Comparison of ENCODE assay signal across 17 cellular contexts in the genomic region with DNA sequence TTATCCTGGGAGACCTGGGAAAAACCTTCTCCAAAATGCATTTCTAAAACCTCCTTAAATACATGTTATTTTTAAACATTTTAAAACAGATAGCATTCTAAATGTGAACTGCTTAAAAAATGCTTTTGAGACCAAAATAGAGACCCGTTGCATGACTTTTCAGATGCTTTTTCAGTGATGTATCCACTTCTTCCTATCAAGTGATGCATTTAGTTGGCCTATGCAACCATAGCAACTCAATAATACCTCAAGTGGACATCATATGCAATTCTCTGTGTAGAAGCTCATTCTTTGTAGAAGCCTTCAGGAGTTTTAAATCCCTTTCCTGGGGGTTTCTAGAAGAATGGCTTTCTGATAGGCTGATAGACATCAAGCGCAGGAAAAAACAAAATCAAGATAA.
DNase-seq lines count a peak whose midpoint lies in the region; TF ChIP-seq lines count a peak whose summit lies in the region.
"Had no signal": no experiment of that assay in that cellular context is flagged by ENCODE, and none has a peak within 500 bp of the region (broad histone marks: within the 10 kb centered on the region; RNA-seq: fewer than 3 reads in every experiment).

No MANE protein-coding gene starts in this region.

- H3K4me3 ChIP-seq in brain microvascular endothelial cell (ENCODE audit: low read depth, low read length) (no peak overlapping the region), adrenal gland (no peak overlapping the region), transverse colon (no peak overlapping the region)
- H3K4me3 ChIP-seq: K562 had no signal

- no peaks in the 10 kb centered on the region for H3K27me3 ChIP-seq in brain microvascular endothelial cell (replicated peaks)
- H3K27me3 ChIP-seq in adrenal gland = no peaks in the 10 kb centered on the region
- no peaks in the 10 kb centered on the region for H3K27me3 ChIP-seq in transverse colon

- TF ChIP-seq EP300 in transverse colon (IDR thresholded peaks at IDR 0.05; ENCODE audit: low read depth) = no peak

- H3K36me3 ChIP-seq in brain microvascular endothelial cell (replicated peaks) (no peaks in the 10 kb centered on the region), adrenal gland (replicated peaks in 1 of 2) (peaks cover 0 to 8% of the 10 kb centered on the region in 2 donors), transverse colon (no peaks in the 10 kb centered on the region)

- no peak overlapping the region for H3K27ac ChIP-seq in brain microvascular endothelial cell
- no peak overlapping the region for H3K27ac ChIP-seq in adrenal gland
- no peak overlapping the region for H3K27ac ChIP-seq in transverse colon
- H3K27ac ChIP-seq: 22Rv1 had no signal

- intact Hi-C loops in adrenal gland (cut with DNase I) (loop anchor here in 1 of 2 donors (10.0 kb wide), 1 partner anchor 176 kb away; the partner anchor contains the start of gene CACHD1), transverse colon (cut with DNase I; ENCODE audit: low total_unique reads) (no loop called here)

- 92 to 98% (median 95%) methylated on average over 2 of the region's 2 CpGs for WGBS in adrenal gland, 4 donors
- 81 to 94% methylated on average over 2 of the region's 2 CpGs for WGBS in transverse colon (ENCODE audit: low coverage in 1 of 2), 2 donors

- no peak for TF ChIP-seq CTCF in brain microvascular endothelial cell (IDR thresholded peaks at IDR 0.05; ENCODE audit: low read depth, low read length, missing control alignments)
- no peak for TF ChIP-seq CTCF in adrenal gland (IDR thresholded peaks at IDR 0.05)
- TF ChIP-seq CTCF in transverse colon (IDR thresholded peaks at IDR 0.05) = no peak

- in situ Hi-C loops in brain microvascular endothelial cell (cut with HindIII; ENCODE audit: low pct_ligation_motif_present, low sequenced_read_pairs) = no loop called here
- in situ Hi-C loops in transverse colon (cut with MboI; ENCODE audit: low pct_ligation_motif_present in 1 of 4, low pct_unique_long_range_greater_than_20kb in 1 of 4, low sequenced_read_pairs in 3 of 4) = loop anchor here in 2 of 4 donors (25.0 kb wide), 2 partner anchors 188 to 388 kb away; partner anchors contain the start of gene CACHD1 (in 2 of the 2)

- TF ChIP-seq POLR2A in adrenal gland (IDR thresholded peaks at IDR 0.05) (no peak), transverse colon (IDR thresholded peaks at IDR 0.05) (no peak)

- H3K4me1 ChIP-seq in adrenal gland (replicated peaks in 1 of 2) (no peaks in the 10 kb centered on the region), transverse colon (no peaks in the 10 kb centered on the region)

- peak; percentile 50 for DNase-seq in DMS53 (lab: John Stamatoyannopoulos, UW)
- DNase-seq in DMS53 treated with DMSO at 0.1 percent for 48 hours (lab: John Stamatoyannopoulos, UW; ENCODE audit: unreplicated experiment) = no peak
- DNase-seq in brain microvascular endothelial cell = peak; percentile 10
- peak; percentile 2 for DNase-seq in iris pigment epithelial cell (ENCODE audit: low read depth)
- DNase-seq in adrenal gland = no peak
- DNase-seq in occipital lobe (lab: John Stamatoyannopoulos, UW) = no peak
- DNase-seq in transverse colon = no peak
- DNase-seq: Calu3, NCI-H2029, NCI-H2171, NCI-H226, NCI-H510A, NCI-H69, Right ventricle myocardium superior, RPMI8226 had no signal

- H3K9me3 ChIP-seq in adrenal gland (replicated peaks in 1 of 3) (no peaks in the 10 kb centered on the region), transverse colon (no peaks in the 10 kb centered on the region)

Comparison
In these comparisons a context has a peak if more than half of its experiments do, and no peak if none do; other contexts are left out.
1. DNase-seq: peak in DMS53 (single experiment), brain microvascular endothelial cell (single experiment) and iris pigment epithelial cell (single experiment); none in DMS53 treated with DMSO at 0.1 percent for 48 hours (single experiment), adrenal gland (0 of 7), occipital lobe (single experiment) and transverse colon (single experiment).